In the genomic region with DNA sequence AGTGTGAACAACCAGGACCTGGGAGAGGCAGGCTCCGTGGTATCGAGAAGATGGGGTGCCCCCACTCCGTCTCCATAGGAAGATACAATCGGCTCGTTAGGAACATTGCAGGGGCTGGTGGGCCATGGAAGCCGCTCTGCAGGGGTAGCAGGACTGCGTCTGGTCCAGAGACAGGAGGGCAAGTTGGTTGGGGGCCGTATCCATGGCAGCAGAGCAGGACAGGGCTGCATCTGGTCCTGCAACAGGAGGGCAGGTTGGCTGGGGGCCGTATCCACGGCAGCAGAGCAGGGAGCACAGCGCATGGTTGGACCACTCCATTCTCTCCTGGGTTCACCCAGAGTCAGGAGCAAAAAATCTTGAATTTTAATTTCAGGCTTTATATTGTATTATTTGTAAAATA, we compare ENCODE assay signal across 17 cellular contexts.
DNase-seq lines count a peak whose midpoint lies in the region; ATAC-seq lines count a peak whose summit lies in the region.
"Had no signal": no experiment of that assay in that cellular context is flagged by ENCODE, and none has a peak within 500 bp of the region (broad histone marks: within the 10 kb centered on the region; RNA-seq: fewer than 3 reads in every experiment).

No MANE protein-coding gene starts in this region.

- H2BK12ac ChIP-seq in neuronal stem cell (ENCODE audit: low read length): no peak overlapping the region

- H4K8ac ChIP-seq in neuronal stem cell (ENCODE audit: low read depth, low read length): no peak overlapping the region

- H3K4ac ChIP-seq in neuronal stem cell (ENCODE audit: low read length): no peak overlapping the region

- H2AK5ac ChIP-seq in neuronal stem cell (ENCODE audit: low read depth, low read length): no peak overlapping the region

- no peaks in the 10 kb centered on the region for H3K36me3 ChIP-seq in neuronal stem cell (replicated peaks in 1 of 2; ENCODE audit: control insufficient read depth in 2 of 2, insufficient read depth in 2 of 2, low read length in 2 of 2)
- H3K36me3 ChIP-seq: BLaER1 had no signal

- no peak overlapping the region for H2BK15ac ChIP-seq in neuronal stem cell (ENCODE audit: low read length)

- no peak overlapping the region for H3K4me3 Mint-ChIP-seq in activated T-helper 1 cell treated with anti-CD3 and anti-CD28 coated beads, Interleukin-12 subunit alpha, Interleukin-12 subunit beta, Interleukin-2, Interleukin-4 antibody, amounts not matched to agents 30 ng/mL and 10 ng/mL and 1 ng/mL, durations not matched to agents 14 hours and 24 hours and 36 hours
- no peak overlapping the region for H3K4me3 Mint-ChIP-seq in stimulated activated memory B cell treated with anti-CD40 and anti-IgM and Interleukin-4, amounts not matched to agents 10 μg/mL and 1 μg/mL and 100 μg/mL, for 72 hours
- H3K4me3 Mint-ChIP-seq: B cell; CD4-positive, CD25-positive, alpha-beta regulatory T cell; CD8-positive, alpha-beta T cell; H9 had no signal

- no peak overlapping the region for H2BK120ac ChIP-seq in neuronal stem cell (ENCODE audit: low read depth, low read length)

- peak overlapping the region; percentile 29 for H3K27ac Mint-ChIP-seq in activated T-helper 1 cell treated with anti-CD3 and anti-CD28 coated beads, Interleukin-12 subunit alpha, Interleukin-12 subunit beta, Interleukin-2, Interleukin-4 antibody, amounts not matched to agents 30 ng/mL and 10 ng/mL and 1 ng/mL, durations not matched to agents 14 hours and 24 hours and 36 hours
- H3K27ac Mint-ChIP-seq in stimulated activated memory B cell treated with anti-CD40 and anti-IgM and Interleukin-4, amounts not matched to agents 10 μg/mL and 1 μg/mL and 100 μg/mL, for 72 hours: peak overlapping the region; percentile 46
- H3K27ac Mint-ChIP-seq: B cell; CD4-positive, CD25-positive, alpha-beta regulatory T cell; CD8-positive, alpha-beta T cell had no signal

- H2AFZ ChIP-seq in neuronal stem cell (ENCODE audit: low read length): no peak overlapping the region
- H2AFZ ChIP-seq: GM23248 had no signal

- H3K9me3 Mint-ChIP-seq in activated T-helper 1 cell treated with anti-CD3 and anti-CD28 coated beads, Interleukin-12 subunit alpha, Interleukin-12 subunit beta, Interleukin-2, Interleukin-4 antibody, amounts not matched to agents 30 ng/mL and 10 ng/mL and 1 ng/mL, durations not matched to agents 14 hours and 24 hours and 36 hours: no peaks in the 10 kb centered on the region
- H3K9me3 Mint-ChIP-seq in stimulated activated memory B cell treated with anti-CD40 and anti-IgM and Interleukin-4, amounts not matched to agents 10 μg/mL and 1 μg/mL and 100 μg/mL, for 72 hours: no peaks in the 10 kb centered on the region
- H3K9me3 Mint-ChIP-seq: H9 had no signal

- no CpG with 5 or more reads among the region's 11 CpGs for WGBS in neuronal stem cell (ENCODE audit: extremely low coverage in 2 of 2, insufficient read length in 2 of 2, insufficient replicate concordance in 1 of 2), 2 donors

- H3K27me3 Mint-ChIP-seq in activated T-helper 1 cell treated with anti-CD3 and anti-CD28 coated beads, Interleukin-12 subunit alpha, Interleukin-12 subunit beta, Interleukin-2, Interleukin-4 antibody, amounts not matched to agents 30 ng/mL and 10 ng/mL and 1 ng/mL, durations not matched to agents 14 hours and 24 hours and 36 hours (ENCODE audit: insufficient read depth): no peaks in the 10 kb centered on the region
- H3K27me3 Mint-ChIP-seq in stimulated activated memory B cell treated with anti-CD40 and anti-IgM and Interleukin-4, amounts not matched to agents 10 μg/mL and 1 μg/mL and 100 μg/mL, for 72 hours: no peaks in the 10 kb centered on the region
- H3K27me3 Mint-ChIP-seq: B cell; CD4-positive, CD25-positive, alpha-beta regulatory T cell had no signal

- H3K27me3 ChIP-seq in neuronal stem cell (ENCODE audit: control insufficient read depth in 3 of 3, insufficient read depth in 3 of 3, low read depth in 1 of 3, low read length in 3 of 3): no peaks in the 10 kb centered on the region
- H3K27me3 ChIP-seq: BLaER1 had no signal

- no peaks in the 10 kb centered on the region for H3K9me3 ChIP-seq in neuronal stem cell (replicated peaks in 1 of 2; ENCODE audit: control insufficient read depth in 2 of 2, insufficient read depth in 1 of 2, low read depth in 1 of 2, low read length in 2 of 2)
- H3K9me3 ChIP-seq: BLaER1, Caco-2 had no signal

- no peak overlapping the region for H3K9ac ChIP-seq in neuronal stem cell (ENCODE audit: low read depth, low read length, poor library complexity)
- H3K9ac ChIP-seq: BLaER1, GM23248 had no signal

- H3K23ac ChIP-seq in neuronal stem cell (ENCODE audit: low read depth, low read length, poor library complexity): peak overlapping the region; percentile 29

- H3K4me3 ChIP-seq in neuronal stem cell (ENCODE audit: low read length in 2 of 2): no peak overlapping the region
- H3K4me3 ChIP-seq: BLaER1, GM23248 had no signal

- H3K4me1 Mint-ChIP-seq in activated T-helper 1 cell treated with anti-CD3 and anti-CD28 coated beads, Interleukin-12 subunit alpha, Interleukin-12 subunit beta, Interleukin-2, Interleukin-4 antibody, amounts not matched to agents 30 ng/mL and 10 ng/mL and 1 ng/mL, durations not matched to agents 14 hours and 24 hours and 36 hours (ENCODE audit: low read depth): no peaks in the 10 kb centered on the region
- peaks cover 12% of the 10 kb centered on the region for H3K4me1 Mint-ChIP-seq in stimulated activated memory B cell treated with anti-CD40 and anti-IgM and Interleukin-4, amounts not matched to agents 10 μg/mL and 1 μg/mL and 100 μg/mL, for 72 hours
- H3K4me1 Mint-ChIP-seq: B cell; CD4-positive, CD25-positive, alpha-beta regulatory T cell had no signal

- H3K18ac ChIP-seq in neuronal stem cell (ENCODE audit: low read length): peak overlapping the region; percentile 79

- H3K27ac ChIP-seq in neuronal stem cell (replicated peaks; ENCODE audit: low read length): no peak overlapping the region
- H3K27ac ChIP-seq: BLaER1, C4-2B, GM23248 had no signal

- intact Hi-C loops in activated T-helper 1 cell treated with anti-CD3 and anti-CD28 coated beads, Interleukin-12 subunit alpha, Interleukin-12 subunit beta, Interleukin-2, Interleukin-4 antibody, amounts not matched to agents 30 ng/mL and 10 ng/mL and 1 ng/mL, durations not matched to agents 14 hours and 24 hours and 36 hours (cut with micrococcal nuclease): no loop called here

- H3K79me1 ChIP-seq in neuronal stem cell (ENCODE audit: low read depth, low read length): no peaks in the 10 kb centered on the region

- no peak overlapping the region for H3K14ac ChIP-seq in neuronal stem cell (ENCODE audit: low read length)

- DNase-seq in SK-N-DZ (ENCODE audit: low spot score): peak; percentile 38
- no peak for DNase-seq in activated T-helper 1 cell treated with anti-CD3 and anti-CD28 coated beads, Interleukin-12 subunit alpha, Interleukin-12 subunit beta, Interleukin-2, Interleukin-4 antibody, amounts not matched to agents 30 ng/mL and 10 ng/mL and 1 ng/mL, durations not matched to agents 14 hours and 24 hours and 36 hours (ENCODE audit: low spot score)
- DNase-seq in neuronal stem cell (ENCODE audit: low spot score): no peak
- no peak for DNase-seq in NCI-H446 (lab: John Stamatoyannopoulos, UW)
- DNase-seq in NCI-H510A (lab: John Stamatoyannopoulos, UW): no peak
- DNase-seq: Caco-2; CD4-positive, CD25-positive, alpha-beta regulatory T cell; CD8-positive, alpha-beta T cell; DMS153; DND-41; GM23248; H9 had no signal

- no peak for ATAC-seq in stimulated activated memory B cell treated with anti-CD40 and anti-IgM and Interleukin-4, amounts not matched to agents 10 μg/mL and 1 μg/mL and 100 μg/mL, for 72 hours
- ATAC-seq: CD8-positive, alpha-beta T cell; HCT116 had no signal

- H3K36me3 Mint-ChIP-seq in activated T-helper 1 cell treated with anti-CD3 and anti-CD28 coated beads, Interleukin-12 subunit alpha, Interleukin-12 subunit beta, Interleukin-2, Interleukin-4 antibody, amounts not matched to agents 30 ng/mL and 10 ng/mL and 1 ng/mL, durations not matched to agents 14 hours and 24 hours and 36 hours (ENCODE audit: low read depth): no peaks in the 10 kb centered on the region
- no peaks in the 10 kb centered on the region for H3K36me3 Mint-ChIP-seq in stimulated activated memory B cell treated with anti-CD40 and anti-IgM and Interleukin-4, amounts not matched to agents 10 μg/mL and 1 μg/mL and 100 μg/mL, for 72 hours
- H3K36me3 Mint-ChIP-seq: CD4-positive, CD25-positive, alpha-beta regulatory T cell; CD8-positive, alpha-beta T cell had no signal

- no peak overlapping the region for H2BK5ac ChIP-seq in neuronal stem cell (ENCODE audit: low read length)

- no peak overlapping the region for H4K91ac ChIP-seq in neuronal stem cell (ENCODE audit: low read depth, low read length, poor library complexity)

- no peak overlapping the region for H3K4me2 ChIP-seq in neuronal stem cell (ENCODE audit: insufficient read depth, low read length, poor library complexity, severe bottlenecking)
- H3K4me2 ChIP-seq: BLaER1 had no signal

- H3K4me1 ChIP-seq in neuronal stem cell (ENCODE audit: control insufficient read depth in 2 of 2, insufficient read depth in 1 of 2, low read depth in 1 of 2, low read length in 2 of 2): peaks cover 4 to 16% of the 10 kb centered on the region in 2 donors
- H3K4me1 ChIP-seq: BLaER1, Caco-2 had no signal
